In genomic region chr9:15738011-15738410, GRCh38 we compare ENCODE assay signal across 25 cellular contexts.
DNase-seq lines count a peak whose midpoint lies in the region; ATAC-seq lines count a peak whose summit lies in the region.
"Had no signal": no experiment of that assay in that cellular context is flagged by ENCODE, and none has a peak within 500 bp of the region (broad histone marks: within the 10 kb centered on the region; RNA-seq: fewer than 3 reads in every experiment).

No MANE protein-coding gene starts in this region.

- no peak overlapping the region for H3K4me2 ChIP-seq in neuronal stem cell (ENCODE audit: insufficient read depth, low read length, poor library complexity, severe bottlenecking)
- H3K4me2 ChIP-seq: PC-9, SK-N-SH had no signal

- H3K9me3 ChIP-seq in neuronal stem cell (replicated peaks in 1 of 2; ENCODE audit: control insufficient read depth in 2 of 2, insufficient read depth in 1 of 2, low read depth in 1 of 2, low read length in 2 of 2) = no peaks in the 10 kb centered on the region
- H3K9me3 ChIP-seq: gastrocnemius medialis, ovary, sigmoid colon, SK-N-SH had no signal

- no peak overlapping the region for H3K27ac Mint-ChIP-seq in naive thymus-derived CD8-positive, alpha-beta T cell
- H3K27ac Mint-ChIP-seq: activated naive CD8-positive, alpha-beta T cell treated with anti-CD3 and anti-CD28 coated beads, Interleukin-2, amount 10 ng/mL, durations not matched to agents 7 days and 5 days; activated T-helper 1 cell treated with anti-CD3 and anti-CD28 coated beads, Interleukin-12 subunit alpha, Interleukin-12 subunit beta, Interleukin-2, Interleukin-4 antibody, amounts not matched to agents 30 ng/mL and 10 ng/mL and 1 ng/mL, durations not matched to agents 14 hours and 24 hours and 36 hours; CD8-positive, alpha-beta memory T cell had no signal

- no peaks in the 10 kb centered on the region for H3K79me1 ChIP-seq in neuronal stem cell (ENCODE audit: low read depth, low read length)

- no peak overlapping the region for H3K27ac ChIP-seq in neuronal stem cell (replicated peaks; ENCODE audit: low read length)
- H3K27ac ChIP-seq: gastrocnemius medialis, ovary, PC-9, sigmoid colon had no signal

- DNase-seq in ELR (ENCODE audit: low read depth) (peak; percentile 30), NCI-H69 (lab: John Stamatoyannopoulos, UW) (peak; percentile 59), fibroblast of gingiva (ENCODE audit: low read depth) (peak; percentile 55), neuronal stem cell (ENCODE audit: low spot score) (no peak), SIG-M5 (lab: John Stamatoyannopoulos, UW) (no peak)
- DNase-seq in naive thymus-derived CD8-positive, alpha-beta T cell = no peak
- DNase-seq: activated CD4-positive, CD25-positive, alpha-beta regulatory T cell treated with anti-CD3 and anti-CD28 coated beads, Interleukin-2, amount 50 U/mL, for 72 hours; activated naive CD8-positive, alpha-beta T cell treated with anti-CD3 and anti-CD28 coated beads, Interleukin-2, amount 10 ng/mL, durations not matched to agents 7 days and 5 days; CD8-positive, alpha-beta memory T cell; central memory CD4-positive, alpha-beta T cell; DND-41; gastrocnemius medialis; KG1; NCI-H1092; NCI-H2107; ovary; PC-9; sigmoid colon; SK-N-SH; stimulated activated CD4-positive, alpha-beta T cell treated with anti-CD3 and anti-CD28 coated beads, Interleukin-2, amount 100 ng/mL, for 48 hours; T-helper 9 cell had no signal

- no peaks in the 10 kb centered on the region for H3K4me1 Mint-ChIP-seq in naive thymus-derived CD8-positive, alpha-beta T cell
- H3K4me1 Mint-ChIP-seq: activated naive CD8-positive, alpha-beta T cell treated with anti-CD3 and anti-CD28 coated beads, Interleukin-2, amount 10 ng/mL, durations not matched to agents 7 days and 5 days; CD8-positive, alpha-beta memory T cell had no signal

- no peak overlapping the region for H3K18ac ChIP-seq in neuronal stem cell (ENCODE audit: low read length)

- H2AK5ac ChIP-seq in neuronal stem cell (ENCODE audit: low read depth, low read length) = no peak overlapping the region

- no peaks in the 10 kb centered on the region for H3K36me3 ChIP-seq in neuronal stem cell (replicated peaks in 1 of 2; ENCODE audit: control insufficient read depth in 2 of 2, insufficient read depth in 2 of 2, low read length in 2 of 2)
- H3K36me3 ChIP-seq: gastrocnemius medialis, ovary, sigmoid colon had no signal

- H3K9ac ChIP-seq in neuronal stem cell (ENCODE audit: low read depth, low read length, poor library complexity) = no peak overlapping the region
- H3K9ac ChIP-seq: SK-N-SH had no signal

- H3K4me1 ChIP-seq in neuronal stem cell (ENCODE audit: control insufficient read depth in 2 of 2, insufficient read depth in 1 of 2, low read depth in 1 of 2, low read length in 2 of 2) = peaks cover 0 to 7% of the 10 kb centered on the region in 2 donors
- H3K4me1 ChIP-seq: gastrocnemius medialis had no signal

- peaks cover under 1 to 12% (median 8%) of the 10 kb centered on the region in 3 donors for H3K36me3 Mint-ChIP-seq in naive thymus-derived CD8-positive, alpha-beta T cell
- H3K36me3 Mint-ChIP-seq: activated naive CD8-positive, alpha-beta T cell treated with anti-CD3 and anti-CD28 coated beads, Interleukin-2, amount 10 ng/mL, durations not matched to agents 7 days and 5 days had no signal

- H4K91ac ChIP-seq in neuronal stem cell (ENCODE audit: low read depth, low read length, poor library complexity) = no peak overlapping the region

- H2BK12ac ChIP-seq in neuronal stem cell (ENCODE audit: low read length) = no peak overlapping the region

- H2BK120ac ChIP-seq in neuronal stem cell (ENCODE audit: low read depth, low read length) = no peak overlapping the region

- H3K4me3 ChIP-seq in neuronal stem cell (ENCODE audit: low read length in 2 of 2) = no peak overlapping the region
- H3K4me3 ChIP-seq: gastrocnemius medialis, ovary, PC-9, sigmoid colon had no signal

- H3K27me3 ChIP-seq in neuronal stem cell (ENCODE audit: control insufficient read depth in 3 of 3, insufficient read depth in 3 of 3, low read depth in 1 of 3, low read length in 3 of 3) = no peaks in the 10 kb centered on the region
- H3K27me3 ChIP-seq: gastrocnemius medialis, ovary, sigmoid colon had no signal

- H2BK15ac ChIP-seq in neuronal stem cell (ENCODE audit: low read length) = no peak overlapping the region

- H3K4me3 Mint-ChIP-seq in naive thymus-derived CD8-positive, alpha-beta T cell = no peak overlapping the region
- H3K4me3 Mint-ChIP-seq: activated naive CD8-positive, alpha-beta T cell treated with anti-CD3 and anti-CD28 coated beads, Interleukin-2, amount 10 ng/mL, durations not matched to agents 7 days and 5 days; activated T-helper 1 cell treated with anti-CD3 and anti-CD28 coated beads, Interleukin-12 subunit alpha, Interleukin-12 subunit beta, Interleukin-2, Interleukin-4 antibody, amounts not matched to agents 30 ng/mL and 10 ng/mL and 1 ng/mL, durations not matched to agents 14 hours and 24 hours and 36 hours; CD8-positive, alpha-beta memory T cell had no signal

- ATAC-seq in HG02981 (IDR thresholded peaks at IDR 0.05; ENCODE audit: unreplicated experiment) = no peak
- no peak for ATAC-seq in GM18511 (IDR thresholded peaks at IDR 0.05; ENCODE audit: unreplicated experiment)
- no peak for ATAC-seq in naive thymus-derived CD8-positive, alpha-beta T cell
- ATAC-seq: gastrocnemius medialis, left lobe of liver had no signal

- H3K27me3 Mint-ChIP-seq in naive thymus-derived CD8-positive, alpha-beta T cell = no peaks in the 10 kb centered on the region
- H3K27me3 Mint-ChIP-seq: CD8-positive, alpha-beta memory T cell had no signal

- H3K4ac ChIP-seq in neuronal stem cell (ENCODE audit: low read length) = no peak overlapping the region

- H2BK5ac ChIP-seq in neuronal stem cell (ENCODE audit: low read length) = no peak overlapping the region

- peaks cover 0 to 4% (median 0%) of the 10 kb centered on the region in 9 donors for H3K9me3 Mint-ChIP-seq in naive thymus-derived CD8-positive, alpha-beta T cell
- H3K9me3 Mint-ChIP-seq: activated naive CD8-positive, alpha-beta T cell treated with anti-CD3 and anti-CD28 coated beads, Interleukin-2, amount 10 ng/mL, durations not matched to agents 7 days and 5 days; activated T-helper 1 cell treated with anti-CD3 and anti-CD28 coated beads, Interleukin-12 subunit alpha, Interleukin-12 subunit beta, Interleukin-2, Interleukin-4 antibody, amounts not matched to agents 30 ng/mL and 10 ng/mL and 1 ng/mL, durations not matched to agents 14 hours and 24 hours and 36 hours had no signal

- POLR2A ChIA-PET in naive thymus-derived CD8-positive, alpha-beta T cell (lab: Charles Lee) = no interaction called here

- no CpG with 5 or more reads among the region's 1 CpG for WGBS in neuronal stem cell (ENCODE audit: extremely low coverage in 2 of 2, insufficient read length in 2 of 2, insufficient replicate concordance in 1 of 2), 2 donors

- H3K14ac ChIP-seq in neuronal stem cell (ENCODE audit: low read length) = no peak overlapping the region

- peak overlapping the region; percentile 55 for H2AFZ ChIP-seq in neuronal stem cell (ENCODE audit: low read length)
- H2AFZ ChIP-seq: PC-9 had no signal

- no peak overlapping the region for H4K8ac ChIP-seq in neuronal stem cell (ENCODE audit: low read depth, low read length)

- no peak overlapping the region for H3K23ac ChIP-seq in neuronal stem cell (ENCODE audit: low read depth, low read length, poor library complexity)

Comparison
In these comparisons a context has a peak if more than half of its experiments do, and no peak if none do; other contexts are left out.
1. DNase-seq: peak in ELR (single experiment), NCI-H69 (single experiment) and fibroblast of gingiva (single experiment); none in neuronal stem cell (single experiment), SIG-M5 (single experiment) and naive thymus-derived CD8-positive, alpha-beta T cell (0 of 10).